ENCODE assay signal across 11 cellular contexts in the genomic region with DNA sequence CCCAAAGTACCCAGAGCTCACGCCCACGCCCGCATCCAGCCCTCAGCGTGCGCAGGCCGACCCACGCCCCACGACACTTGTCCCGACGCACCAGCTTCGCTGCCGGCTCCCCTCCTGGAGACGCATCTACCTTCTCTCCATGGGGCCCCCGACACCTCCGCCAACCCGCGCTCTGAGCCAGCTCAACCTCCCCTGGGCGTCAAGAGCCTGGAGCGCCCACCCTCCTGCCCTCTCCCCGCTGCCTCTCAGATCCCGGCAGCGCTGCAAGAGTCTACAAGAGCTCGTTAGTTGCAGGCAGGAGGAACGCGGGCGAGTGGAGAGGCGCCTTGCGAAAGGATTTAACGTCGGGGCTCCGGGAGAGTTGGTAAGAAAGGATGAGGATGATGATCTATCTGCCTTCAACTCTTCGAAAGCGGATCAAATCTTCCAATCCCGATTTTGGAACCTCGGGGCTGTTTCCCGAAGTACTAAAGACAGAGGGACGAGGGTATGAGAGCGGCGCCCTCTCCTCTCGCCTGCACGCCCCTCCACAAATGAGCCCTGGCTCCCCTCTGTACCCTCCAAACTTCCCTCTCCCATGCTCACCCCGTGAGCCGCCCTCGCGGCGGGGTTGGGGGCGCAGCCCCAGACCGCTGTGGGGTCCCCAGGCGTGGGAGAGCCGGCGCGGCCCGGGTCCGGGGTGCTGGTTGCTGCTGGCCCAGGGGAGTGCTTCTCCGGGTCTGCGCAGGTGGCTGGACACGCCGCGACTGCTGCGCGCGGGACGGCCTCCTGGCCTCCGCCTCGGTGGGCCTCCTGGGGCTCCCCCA. TPM values are rescaled to one million over a fixed set of nuclear protein-coding genes. Genes with fewer than 3 reads are reported as not detected.
DNase-seq lines count a peak whose midpoint lies in the region; ATAC-seq and TF ChIP-seq lines count a peak whose summit lies in the region.
"Had no signal": no experiment of that assay in that cellular context is flagged by ENCODE, and none has a peak within 500 bp of the region (broad histone marks: within the 10 kb centered on the region; RNA-seq: fewer than 3 reads in every experiment).

No MANE protein-coding gene starts in this region.

- peaks cover 32% of the 10 kb centered on the region for H3K4me1 Mint-ChIP-seq in activated naive CD4-positive, alpha-beta T cell treated with anti-CD3 and anti-CD28 coated beads, Interleukin-2, amount 50 U/mL, for 24 hours
- H3K4me1 Mint-ChIP-seq in mesothelial cell of epicardium: no peaks in the 10 kb centered on the region

- no peaks in the 10 kb centered on the region for H3K36me3 Mint-ChIP-seq in activated naive CD4-positive, alpha-beta T cell treated with anti-CD3 and anti-CD28 coated beads, Interleukin-2, amount 50 U/mL, for 24 hours
- no peaks in the 10 kb centered on the region for H3K36me3 Mint-ChIP-seq in mesothelial cell of epicardium

- no peak for ATAC-seq in upper lobe of right lung
- ATAC-seq in HG02938 (IDR thresholded peaks at IDR 0.05; ENCODE audit: unreplicated experiment): no peak
- ATAC-seq: stimulated activated naive CD8-positive, alpha-beta T cell treated with anti-CD3 and anti-CD28 coated beads, Interleukin-15, Interleukin-2, amounts not matched to agents 100 U/mL and 50 U/mL, for 24 hours had no signal

- no peaks in the 10 kb centered on the region for H3K9me3 ChIP-seq in ectodermal cell (ENCODE audit: control insufficient read depth, low read length)
- no peaks in the 10 kb centered on the region for H3K9me3 ChIP-seq in upper lobe of right lung
- H3K9me3 ChIP-seq: MG63 had no signal

- WGBS in ectodermal cell, 2 experiments: 25% methylated on average over 65 of the region's 65 CpGs

- no peaks in the 10 kb centered on the region for H3K9me3 Mint-ChIP-seq in activated naive CD4-positive, alpha-beta T cell treated with anti-CD3 and anti-CD28 coated beads, Interleukin-2, amount 50 U/mL, for 24 hours
- no peaks in the 10 kb centered on the region for H3K9me3 Mint-ChIP-seq in mesothelial cell of epicardium

- no peaks in the 10 kb centered on the region for H3K27me3 Mint-ChIP-seq in activated naive CD4-positive, alpha-beta T cell treated with anti-CD3 and anti-CD28 coated beads, Interleukin-2, amount 50 U/mL, for 24 hours
- H3K27me3 Mint-ChIP-seq in mesothelial cell of epicardium (ENCODE audit: low read depth): peaks cover 63% of the 10 kb centered on the region

- no peaks in the 10 kb centered on the region for H3K36me3 ChIP-seq in ectodermal cell (ENCODE audit: control insufficient read depth, insufficient read depth, low read length)
- no peaks in the 10 kb centered on the region for H3K36me3 ChIP-seq in upper lobe of right lung
- H3K36me3 ChIP-seq: MG63 had no signal

- in situ Hi-C loops in G401 (cut with HindIII; ENCODE audit: low sequenced_read_pairs): no loop called here

- H3K27ac Mint-ChIP-seq in activated naive CD4-positive, alpha-beta T cell treated with anti-CD3 and anti-CD28 coated beads, Interleukin-2, amount 50 U/mL, for 24 hours: no peak overlapping the region
- H3K27ac Mint-ChIP-seq in mesothelial cell of epicardium: no peak overlapping the region

- H3K27ac ChIP-seq in ectodermal cell (ENCODE audit: insufficient read depth, low read depth, low read length, poor library complexity, severe bottlenecking) (no peak overlapping the region), upper lobe of right lung (peak overlapping the region; percentile 58)

- no peak for DNase-seq in activated naive CD4-positive, alpha-beta T cell treated with Interleukin-2 at 50 U/mL for 16 hours
- no peak for DNase-seq in mesothelial cell of epicardium (ENCODE audit: low spot score in 2 of 2, unreplicated experiment in 2 of 2)
- no peak for DNase-seq in upper lobe of right lung
- DNase-seq in G401 (ENCODE audit: low spot score): no peak
- DNase-seq in NCI-H1930 (lab: John Stamatoyannopoulos, UW): no peak
- DNase-seq: activated CD4-positive, alpha-beta T cell treated with anti-CD3 and anti-CD28 coated beads for 4 hours; MG63; stimulated activated naive CD8-positive, alpha-beta T cell treated with anti-CD3 and anti-CD28 coated beads, Interleukin-15, Interleukin-2, amounts not matched to agents 100 U/mL and 50 U/mL, for 24 hours had no signal

- H3K4me3 ChIP-seq in ectodermal cell (ENCODE audit: insufficient read depth, low read depth, low read length) (peak overlapping the region; percentile 44), upper lobe of right lung (peak overlapping the region; percentile 67)

- H3K4me1 ChIP-seq in ectodermal cell (ENCODE audit: control insufficient read depth, insufficient read depth, low read length) (no peaks in the 10 kb centered on the region), upper lobe of right lung (no peaks in the 10 kb centered on the region)

- H3K4me3 Mint-ChIP-seq in activated naive CD4-positive, alpha-beta T cell treated with anti-CD3 and anti-CD28 coated beads, Interleukin-2, amount 50 U/mL, for 24 hours: peak overlapping the region; percentile 20
- H3K4me3 Mint-ChIP-seq in mesothelial cell of epicardium: peak overlapping the region; percentile 55

- peaks cover 35% of the 10 kb centered on the region for H3K27me3 ChIP-seq in ectodermal cell (ENCODE audit: control insufficient read depth, insufficient read depth, low read length, poor library complexity, severe bottlenecking)
- H3K27me3 ChIP-seq in upper lobe of right lung: peaks cover 15% of the 10 kb centered on the region
- H3K27me3 ChIP-seq: MG63 had no signal

- intact Hi-C loops in upper lobe of right lung (cut with DNase I): no loop called here

- TF ChIP-seq CTCF in mesothelial cell of epicardium (IDR thresholded peaks at IDR 0.05; ENCODE audit: unreplicated experiment): no peak
- TF ChIP-seq CTCF in upper lobe of right lung (IDR thresholded peaks at IDR 0.05): no peak

RNA-seq across cellular contexts. Expression of a gene that starts 1.0 kb away (rescaled TPM):
- polyA plus RNA-seq in ectodermal cell (2013, experiment 1 of 4): 1.9 TPM
- polyA plus RNA-seq in ectodermal cell (2013, experiment 2 of 4): 2.0 TPM
- 1.8 TPM for polyA plus RNA-seq in ectodermal cell (2013, experiment 3 of 4)
- 2.1 TPM for polyA plus RNA-seq in ectodermal cell (2013, experiment 4 of 4)
- 2.9 to 3.4 TPM (median 3.4 TPM) in 3 replicates for total RNA-seq in mesothelial cell of epicardium
- 117 TPM for total RNA-seq in upper lobe of right lung
- total RNA-seq in G401 (2014; rRNA removed; shearing (Covaris generic)): 30.0 and 33.4 TPM in 2 replicates
